In the genomic region with DNA sequence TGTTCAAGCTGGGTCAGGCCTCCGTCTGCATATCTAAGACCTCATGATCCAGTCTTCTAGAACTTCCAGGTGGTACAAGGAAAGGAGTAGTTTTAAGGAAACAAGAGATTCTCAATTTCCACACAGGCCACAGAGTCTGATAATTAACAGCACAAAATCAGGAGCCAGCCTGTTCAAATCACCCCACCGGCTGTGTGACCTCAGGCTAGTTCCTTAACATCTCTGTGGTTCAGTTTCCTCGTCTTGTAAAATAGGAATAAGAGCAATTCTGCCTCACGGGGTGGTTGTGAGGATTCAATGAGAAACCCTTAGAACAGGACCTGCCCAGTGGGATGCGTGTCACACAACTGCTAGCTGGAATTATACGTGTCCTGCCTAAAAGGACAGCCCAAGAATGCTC, we compare ENCODE assay signal across 1 cellular context.
TF ChIP-seq lines count a peak whose summit lies in the region.

No MANE protein-coding gene starts in this region.

TF ChIP-seq in A549, 52 proteins besides CTCF, POLR2A, EP300 and RAD21 (continued from another document):
- TF ChIP-seq, protein P1, sequence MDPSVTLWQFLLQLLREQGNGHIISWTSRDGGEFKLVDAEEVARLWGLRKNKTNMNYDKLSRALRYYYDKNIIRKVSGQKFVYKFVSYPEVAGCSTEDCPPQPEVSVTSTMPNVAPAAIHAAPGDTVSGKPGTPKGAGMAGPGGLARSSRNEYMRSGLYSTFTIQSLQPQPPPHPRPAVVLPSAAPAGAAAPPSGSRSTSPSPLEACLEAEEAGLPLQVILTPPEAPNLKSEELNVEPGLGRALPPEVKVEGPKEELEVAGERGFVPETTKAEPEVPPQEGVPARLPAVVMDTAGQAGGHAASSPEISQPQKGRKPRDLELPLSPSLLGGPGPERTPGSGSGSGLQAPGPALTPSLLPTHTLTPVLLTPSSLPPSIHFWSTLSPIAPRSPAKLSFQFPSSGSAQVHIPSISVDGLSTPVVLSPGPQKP (IDR thresholded peaks at IDR 0.05; ENCODE audit: low read depth, low read length): no peak
- TF ChIP-seq CHD4 (IDR thresholded peaks at IDR 0.05; ENCODE audit: borderline replicate concordance) (no peak), ZC3H11A (IDR thresholded peaks at IDR 0.05) (no peak), CBX8 (IDR thresholded peaks at IDR 0.05) (no peak), JUN (IDR thresholded peaks at IDR 0.05) (no peak)
- TF ChIP-seq, protein P2, sequence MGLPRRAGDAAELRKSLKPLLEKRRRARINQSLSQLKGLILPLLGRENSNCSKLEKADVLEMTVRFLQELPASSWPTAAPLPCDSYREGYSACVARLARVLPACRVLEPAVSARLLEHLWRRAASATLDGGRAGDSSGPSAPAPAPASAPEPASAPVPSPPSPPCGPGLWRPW (IDR thresholded peaks at IDR 0.05): no peak
